Comparison of ENCODE assay signal across 16 cellular contexts in genomic region chr2:157442636-157443035, GRCh38. TPM values are rescaled to one million over a fixed set of nuclear protein-coding genes. Genes with fewer than 3 reads are reported as not detected.
DNase-seq lines count a peak whose midpoint lies in the region; ATAC-seq and TF ChIP-seq lines count a peak whose summit lies in the region.
"Had no signal": no experiment of that assay in that cellular context is flagged by ENCODE, and none has a peak within 500 bp of the region (broad histone marks: within the 10 kb centered on the region; RNA-seq: fewer than 3 reads in every experiment).

No MANE protein-coding gene starts in this region.

- peak overlapping the region; percentile 100 for H3K4me3 Mint-ChIP-seq in CD14-positive monocyte
- H3K4me3 Mint-ChIP-seq in activated T-helper 17 cell treated with anti-CD3 and anti-CD28 coated beads, Interleukin-2, amount 50 U/mL, for 72 hours = peak overlapping the region; percentile 92

- no peaks in the 10 kb centered on the region for H3K9me3 ChIP-seq in muscle layer of duodenum (ENCODE audit: control insufficient read depth in 1 of 2, low read length in 2 of 2)

- no peaks in the 10 kb centered on the region for H3K27me3 ChIP-seq in muscle layer of duodenum (ENCODE audit: low read depth, low read length)

- H3K27me3 Mint-ChIP-seq in CD14-positive monocyte (ENCODE audit: low read depth in 3 of 3) = no peaks in the 10 kb centered on the region
- H3K27me3 Mint-ChIP-seq in activated T-helper 17 cell treated with anti-CD3 and anti-CD28 coated beads, Interleukin-2, amount 50 U/mL, for 72 hours = no peaks in the 10 kb centered on the region

- H3K27ac ChIP-seq in muscle layer of duodenum (ENCODE audit: low read length) = peak overlapping the region; percentile 91

- H3K4me1 Mint-ChIP-seq in CD14-positive monocyte = peaks cover 56% of the 10 kb centered on the region
- H3K4me1 Mint-ChIP-seq in activated T-helper 17 cell treated with anti-CD3 and anti-CD28 coated beads, Interleukin-2, amount 50 U/mL, for 72 hours = peaks cover 16% of the 10 kb centered on the region

- intact Hi-C loops in CD14-positive monocyte (cut with micrococcal nuclease) = no loop called here

- DNase-seq in CD14-positive monocyte (ENCODE audit: low spot score) = no peak
- DNase-seq in GM12864 (ENCODE audit: low read depth) = no peak
- no peak for DNase-seq in NCI-H2107 (lab: John Stamatoyannopoulos, UW)
- DNase-seq in SK-N-DZ (ENCODE audit: low spot score) = no peak
- no peak for DNase-seq in NK-92 (lab: John Stamatoyannopoulos, UW; ENCODE audit: unreplicated experiment)
- DNase-seq: central memory CD4-positive, alpha-beta T cell; GF-D8; hypothalamus; NCI-H524; SHP77; stimulated activated CD4-positive, alpha-beta T cell treated with anti-CD3 and anti-CD28 coated beads, Interleukin-4, amount 100 ng/mL, for 24 hours had no signal

- H3K27ac Mint-ChIP-seq in CD14-positive monocyte = peak overlapping the region; percentile 94 to 99 (median 97)
- peak overlapping the region; percentile 96 for H3K27ac Mint-ChIP-seq in activated T-helper 17 cell treated with anti-CD3 and anti-CD28 coated beads, Interleukin-2, amount 50 U/mL, for 72 hours

- ATAC-seq in activated T-helper 17 cell treated with anti-CD3 and anti-CD28 coated beads, Interleukin-2, amount 50 U/mL, for 72 hours (replicated peaks) = no peak
- no peak for ATAC-seq in GM18519 (IDR thresholded peaks at IDR 0.05; ENCODE audit: low FRiP score, unreplicated experiment)

- H3K4me3 ChIP-seq in GM12864 (ENCODE audit: low read depth, low read length) (peak overlapping the region; percentile 56), muscle layer of duodenum (ENCODE audit: low read depth in 1 of 2, low read length in 2 of 2) (peak overlapping the region in 1 of 2 donors; percentile 54)

- TF ChIP-seq CTCF in CD14-positive monocyte (IDR thresholded peaks at IDR 0.05) = no peak
- no peak for TF ChIP-seq CTCF in GM12864 (IDR thresholded peaks at IDR 0.05; ENCODE audit: low read depth, low read length, missing control alignments)

- no peaks in the 10 kb centered on the region for H3K36me3 ChIP-seq in muscle layer of duodenum (ENCODE audit: control insufficient read depth in 1 of 2, insufficient read depth in 2 of 2, low read length in 2 of 2)

- peaks cover 47% of the 10 kb centered on the region in 2 donors for H3K36me3 Mint-ChIP-seq in CD14-positive monocyte
- peaks cover 75% of the 10 kb centered on the region for H3K36me3 Mint-ChIP-seq in activated T-helper 17 cell treated with anti-CD3 and anti-CD28 coated beads, Interleukin-2, amount 50 U/mL, for 72 hours (ENCODE audit: low read depth)

- no peaks in the 10 kb centered on the region for H3K4me1 ChIP-seq in muscle layer of duodenum (ENCODE audit: control insufficient read depth in 1 of 2, insufficient read depth in 2 of 2, low read length in 2 of 2)

- H3K9me3 Mint-ChIP-seq in CD14-positive monocyte = peaks cover 0 to 2% (median 1%) of the 10 kb centered on the region in 7 donors
- no peaks in the 10 kb centered on the region for H3K9me3 Mint-ChIP-seq in activated T-helper 17 cell treated with anti-CD3 and anti-CD28 coated beads, Interleukin-2, amount 50 U/mL, for 72 hours

RNA-seq across cellular contexts. Expression of gene CYTIP, which starts 1.3 kb away (rescaled TPM):
- polyA plus RNA-seq in CD14-positive monocyte = 10 to 100 TPM; 61.9 to 83.5 TPM
- 100 to 1,000 TPM; 581 to 591 TPM for total RNA-seq in activated T-helper 17 cell treated with anti-CD3 and anti-CD28 coated beads, Interleukin-2, amount 50 U/mL, for 72 hours
- polyA plus RNA-seq in SK-N-DZ (2014; cell fraction: cytosol; rRNA removed) = not detected in 2 replicates
- polyA plus RNA-seq in SK-N-DZ (2014; cell fraction: nucleus; rRNA removed) = not detected in 2 replicates
- total RNA-seq: lung microvascular endothelial cell had no signal
- polyA plus RNA-seq: BJ had no signal
